8 cellular contexts compared by ENCODE assay signal in the genomic region with DNA sequence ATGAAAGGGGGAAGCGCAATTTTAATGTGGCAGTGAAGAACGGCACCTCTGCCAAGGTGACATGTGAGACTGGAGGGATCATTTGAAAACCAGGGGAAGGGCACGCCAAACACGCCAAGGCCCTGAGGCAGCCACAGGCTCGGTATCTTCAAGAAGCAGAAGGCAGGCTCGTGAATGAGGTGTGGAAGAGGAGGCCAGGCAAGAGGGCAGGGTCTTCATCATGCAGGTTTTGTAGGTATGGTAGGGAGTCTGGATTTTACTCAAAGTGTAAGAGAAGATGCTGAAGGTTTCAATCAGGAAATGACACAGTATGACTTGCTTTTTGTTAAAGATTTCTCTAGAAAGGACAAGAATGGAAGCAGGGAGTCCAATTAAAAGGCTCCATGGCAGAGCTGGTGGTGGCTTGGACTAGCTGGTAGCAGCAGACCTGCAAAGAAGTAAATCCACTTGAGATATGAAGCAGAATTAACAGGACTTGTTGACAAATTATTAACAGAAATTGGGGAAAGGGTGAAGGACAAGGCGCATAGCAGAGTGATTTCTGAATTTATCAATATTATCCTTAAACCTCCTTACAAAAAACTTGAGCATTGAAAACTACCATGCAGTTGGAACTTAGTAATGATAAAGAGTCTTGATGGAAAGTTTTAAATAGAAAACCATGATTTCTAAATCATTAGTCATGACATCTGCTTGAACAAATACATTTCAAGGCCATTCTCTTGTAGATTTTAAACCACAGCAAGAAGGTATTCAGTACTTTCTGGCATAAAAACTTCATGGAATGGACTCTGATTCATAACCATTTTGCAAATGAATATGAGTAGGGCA.
DNase-seq lines count a peak whose midpoint lies in the region; ATAC-seq, FAIRE-seq and TF ChIP-seq lines count a peak whose summit lies in the region.

No MANE protein-coding gene starts in this region.

- peaks cover 0 to 4% of the 10 kb centered on the region in 2 experiments for H3K36me3 ChIP-seq in trophoblast cell (ENCODE audit: control insufficient read depth in 1 of 2, insufficient read depth in 2 of 2, low read length in 2 of 2)

- no peaks in the 10 kb centered on the region for H3K27me3 Mint-ChIP-seq in activated naive CD4-positive, alpha-beta T cell treated with anti-CD3 and anti-CD28 coated beads, Interleukin-2, amount 10 ng/mL, durations not matched to agents 7 days and 5 days

- H3K4me3 ChIP-seq in trophoblast cell (ENCODE audit: low read depth, low read length) (no peak overlapping the region), lower leg skin (ENCODE audit: low read depth, poor library complexity, severe bottlenecking) (no peak overlapping the region)

- H3K4me1 ChIP-seq in trophoblast cell (ENCODE audit: control insufficient read depth in 1 of 2, insufficient read depth in 2 of 2, low read length in 2 of 2): no peaks in the 10 kb centered on the region

- peaks cover 61% of the 10 kb centered on the region for H3K4me1 Mint-ChIP-seq in activated naive CD4-positive, alpha-beta T cell treated with anti-CD3 and anti-CD28 coated beads, Interleukin-2, amount 10 ng/mL, durations not matched to agents 7 days and 5 days

- FAIRE-seq in GM18507 (lab: Jason Lieb, UNC): peak; percentile 77

- no peak overlapping the region for H2AK5ac ChIP-seq in trophoblast cell (ENCODE audit: low read length)

- H4K8ac ChIP-seq in trophoblast cell (ENCODE audit: low read depth, low read length): no peak overlapping the region

- H2BK5ac ChIP-seq in trophoblast cell (ENCODE audit: low read depth, low read length, poor library complexity): no peak overlapping the region

- H3K36me3 Mint-ChIP-seq in activated naive CD4-positive, alpha-beta T cell treated with anti-CD3 and anti-CD28 coated beads, Interleukin-2, amount 10 ng/mL, durations not matched to agents 7 days and 5 days: peaks cover 47% of the 10 kb centered on the region

- peak overlapping the region; percentile 17 for H3K4me3 Mint-ChIP-seq in activated naive CD4-positive, alpha-beta T cell treated with anti-CD3 and anti-CD28 coated beads, Interleukin-2, amount 10 ng/mL, durations not matched to agents 7 days and 5 days

- TF ChIP-seq POLR2A in lower leg skin (IDR thresholded peaks at IDR 0.05): no peak

- no peak overlapping the region for H2AFZ ChIP-seq in trophoblast cell (ENCODE audit: insufficient read depth, low read length, poor library complexity)

- H3K27me3 ChIP-seq in trophoblast cell (ENCODE audit: insufficient read depth, low read length): no peaks in the 10 kb centered on the region

- no CpG with 5 or more reads among the region's 7 CpGs for WGBS in trophoblast cell (ENCODE audit: extremely low coverage, insufficient coverage, insufficient read length)
- 72 to 90% methylated on average over 7 of the region's 7 CpGs for WGBS in lower leg skin, 2 donors

- H3K9me3 Mint-ChIP-seq in activated naive CD4-positive, alpha-beta T cell treated with anti-CD3 and anti-CD28 coated beads, Interleukin-2, amount 10 ng/mL, durations not matched to agents 7 days and 5 days: no peaks in the 10 kb centered on the region

- H3K27ac Mint-ChIP-seq in activated naive CD4-positive, alpha-beta T cell treated with anti-CD3 and anti-CD28 coated beads, Interleukin-2, amount 10 ng/mL, durations not matched to agents 7 days and 5 days: peak overlapping the region; percentile 85

- no peaks in the 10 kb centered on the region for H3K79me1 ChIP-seq in trophoblast cell (ENCODE audit: low read length)

- no peak for TF ChIP-seq CTCF in lower leg skin (IDR thresholded peaks at IDR 0.05)

- no peaks in the 10 kb centered on the region for H3K9me3 ChIP-seq in trophoblast cell (ENCODE audit: insufficient read depth, low read depth, low read length)

- peak; percentile 64 for ATAC-seq in HG03097 (IDR thresholded peaks at IDR 0.05; ENCODE audit: low FRiP score, unreplicated experiment)
- no peak for ATAC-seq in HG03045 (IDR thresholded peaks at IDR 0.05; ENCODE audit: unreplicated experiment)

- H3K23ac ChIP-seq in trophoblast cell (ENCODE audit: low read length): no peak overlapping the region

- no peak overlapping the region for H3K9ac ChIP-seq in trophoblast cell (ENCODE audit: low read length)

- no peak overlapping the region for H3K14ac ChIP-seq in trophoblast cell (ENCODE audit: low read length)

- no peak overlapping the region for H3K18ac ChIP-seq in trophoblast cell (ENCODE audit: low read length)

- no peak overlapping the region for H3K27ac ChIP-seq in trophoblast cell (ENCODE audit: low read depth, low read length)

- DNase-seq in GM18507 (ENCODE audit: extremely low spot score, insufficient read length, low read depth) (no peak), myocyte (ENCODE audit: low read depth) (peak; percentile 65), trophoblast cell (no peak), lower leg skin (ENCODE audit: low spot score in 2 of 2) (no peak), amniotic stem cell (lab: John Stamatoyannopoulos, UW) (no peak)
- DNase-seq in activated naive CD4-positive, alpha-beta T cell treated with anti-CD3 and anti-CD28 coated beads, Interleukin-2, amount 10 ng/mL, durations not matched to agents 7 days and 5 days: peak; percentile 42

- H2BK120ac ChIP-seq in trophoblast cell (ENCODE audit: insufficient read depth, low read length, poor library complexity): no peak overlapping the region

- no peak overlapping the region for H3K4ac ChIP-seq in trophoblast cell (ENCODE audit: low read depth, low read length)

- intact Hi-C loops in lower leg skin (cut with DNase I; ENCODE audit: low total_unique reads): no loop called here

- no peak overlapping the region for H3K4me2 ChIP-seq in trophoblast cell (ENCODE audit: low read length)

- CTCF ChIA-PET in activated naive CD4-positive, alpha-beta T cell treated with anti-CD3 and anti-CD28 coated beads, Interleukin-2, amount 10 ng/mL, durations not matched to agents 7 days and 5 days (lab: Charles Lee): no interaction called here

- no peak overlapping the region for H4K12ac ChIP-seq in trophoblast cell (ENCODE audit: low read depth, low read length)

- H3K79me2 ChIP-seq in trophoblast cell (ENCODE audit: control insufficient read depth, insufficient read depth, low read length, poor library complexity): no peaks in the 10 kb centered on the region

- H2BK12ac ChIP-seq in trophoblast cell (ENCODE audit: low read length): no peak overlapping the region

- no peak overlapping the region for H4K91ac ChIP-seq in trophoblast cell (ENCODE audit: low read depth, low read length)

Comparison
In these comparisons a context has a peak if more than half of its experiments do, and no peak if none do; other contexts are left out.
1. DNase-seq: peak in activated naive CD4-positive, alpha-beta T cell treated with anti-CD3 and anti-CD28 coated beads, Interleukin-2, amount 10 ng/mL, durations not matched to agents 7 days and 5 days (single experiment) and myocyte (single experiment); none in GM18507 (single experiment), trophoblast cell (0 of 2), lower leg skin (0 of 2) and amniotic stem cell (single experiment).